ENCODE assay signal across 18 cellular contexts in genomic region chr1:6867688-6868370, GRCh38.
DNase-seq lines count a peak whose midpoint lies in the region; ATAC-seq and TF ChIP-seq lines count a peak whose summit lies in the region.
"Had no signal": no experiment of that assay in that cellular context is flagged by ENCODE, and none has a peak within 500 bp of the region (broad histone marks: within the 10 kb centered on the region; RNA-seq: fewer than 3 reads in every experiment).

No MANE protein-coding gene starts in this region.

- CTCF ChIA-PET in Panc1 (lab: Charles Lee) = interaction anchor here (0.6 kb wide), 2 partner anchors 64 to 96 kb away, joined by 3 to 4 read pairs; no protein-coding TSS in a partner anchor
- CTCF ChIA-PET in activated naive CD4-positive, alpha-beta T cell treated with anti-CD3 and anti-CD28 coated beads, Interleukin-2, amount 10 ng/mL, durations not matched to agents 7 days and 5 days (lab: Charles Lee) = interaction anchor here (0.7 to 1.1 kb wide), 3 partner anchors 22 to 605 kb away, joined by 3 read pairs; no protein-coding TSS in a partner anchor

- H3K4me1 ChIP-seq in Panc1 (ENCODE audit: control insufficient read depth, insufficient read depth, low read length) (peaks cover 19% of the 10 kb centered on the region), foreskin keratinocyte (peaks cover 25% of the 10 kb centered on the region), tibial nerve (peaks cover 0 to 52% (median 24%) of the 10 kb centered on the region in 4 donors)

- H3K27ac ChIP-seq in Panc1 (ENCODE audit: low read length) (no peak overlapping the region), foreskin keratinocyte (peak overlapping the region; percentile 41), tibial nerve (no peak overlapping the region)
- H3K27ac ChIP-seq: lower lobe of right lung had no signal

- H3K4me1 Mint-ChIP-seq in osteocyte (ENCODE audit: unreplicated experiment) = peaks cover 88% of the 10 kb centered on the region
- H3K4me1 Mint-ChIP-seq in activated naive CD4-positive, alpha-beta T cell treated with anti-CD3 and anti-CD28 coated beads, Interleukin-2, amount 10 ng/mL, durations not matched to agents 7 days and 5 days = peaks cover 23% of the 10 kb centered on the region

- intact Hi-C loops in Panc1 (cut with micrococcal nuclease; ENCODE audit: unreplicated experiment) = loop anchor here (10.0 kb wide), 1 partner anchor 63 kb away; no protein-coding TSS in a partner anchor

- peaks cover 5% of the 10 kb centered on the region for H3K36me3 Mint-ChIP-seq in osteocyte (ENCODE audit: unreplicated experiment)
- H3K36me3 Mint-ChIP-seq in activated naive CD4-positive, alpha-beta T cell treated with anti-CD3 and anti-CD28 coated beads, Interleukin-2, amount 10 ng/mL, durations not matched to agents 7 days and 5 days = peaks cover 2% of the 10 kb centered on the region

- H3K36me3 ChIP-seq in Panc1 (ENCODE audit: control insufficient read depth, insufficient read depth, low read length) (no peaks in the 10 kb centered on the region), tibial nerve (peaks cover 0 to 11% (median 0%) of the 10 kb centered on the region in 3 donors)

- ATAC-seq in Panc1 (peak; percentile 70; the same call in 1 of the 2 replicates), foreskin keratinocyte (peak; percentile 25)
- ATAC-seq: activated T-cell treated with anti-CD3 and anti-CD28 coated beads, Interleukin-2, amount 50 U/mL, for 4 hours; lower lobe of right lung; natural killer cell treated with Interleukin-12 subunit alpha and Interleukin-12 subunit beta and Interleukin-15 and Interleukin-18, amount 100 ng/mL, for 72 hours had no signal

- TF ChIP-seq POLR2A in tibial nerve (IDR thresholded peaks at IDR 0.05) = no peak

- in situ Hi-C loops in Panc1 (cut with HindIII; ENCODE audit: low pct_unique_long_range_greater_than_20kb, low sequenced_read_pairs) = no loop called here

- no peaks in the 10 kb centered on the region for H3K9me3 ChIP-seq in Panc1 (ENCODE audit: control insufficient read depth, insufficient read depth, low read depth, low read length)
- H3K9me3 ChIP-seq in tibial nerve = no peaks in the 10 kb centered on the region
- H3K9me3 ChIP-seq: lower lobe of right lung had no signal

- peak overlapping the region; percentile 8 for H3K4me3 Mint-ChIP-seq in osteocyte (ENCODE audit: unreplicated experiment)
- no peak overlapping the region for H3K4me3 Mint-ChIP-seq in activated naive CD4-positive, alpha-beta T cell treated with anti-CD3 and anti-CD28 coated beads, Interleukin-2, amount 10 ng/mL, durations not matched to agents 7 days and 5 days
- H3K4me3 Mint-ChIP-seq: activated naive CD8-positive, alpha-beta T cell treated with anti-CD3 and anti-CD28 coated beads for 36 hours; activated T-cell treated with anti-CD3 and anti-CD28 coated beads, Interleukin-2, amount 50 U/mL, for 4 hours; natural killer cell treated with Interleukin-12 subunit alpha and Interleukin-12 subunit beta and Interleukin-15 and Interleukin-18, amount 100 ng/mL, for 72 hours had no signal

- 80 to 81% methylated on average over 8 of the region's 8 CpGs for WGBS in tibial nerve, 2 donors

- peak overlapping the region; percentile 98 for H3K27ac Mint-ChIP-seq in osteocyte (ENCODE audit: unreplicated experiment)
- no peak overlapping the region for H3K27ac Mint-ChIP-seq in activated naive CD4-positive, alpha-beta T cell treated with anti-CD3 and anti-CD28 coated beads, Interleukin-2, amount 10 ng/mL, durations not matched to agents 7 days and 5 days
- H3K27ac Mint-ChIP-seq: activated naive CD8-positive, alpha-beta T cell treated with anti-CD3 and anti-CD28 coated beads for 36 hours; natural killer cell treated with Interleukin-12 subunit alpha and Interleukin-12 subunit beta and Interleukin-15 and Interleukin-18, amount 100 ng/mL, for 72 hours had no signal

- no peaks in the 10 kb centered on the region for H3K9me3 Mint-ChIP-seq in osteocyte (ENCODE audit: unreplicated experiment)
- no peaks in the 10 kb centered on the region for H3K9me3 Mint-ChIP-seq in activated naive CD4-positive, alpha-beta T cell treated with anti-CD3 and anti-CD28 coated beads, Interleukin-2, amount 10 ng/mL, durations not matched to agents 7 days and 5 days
- H3K9me3 Mint-ChIP-seq: activated naive CD8-positive, alpha-beta T cell treated with anti-CD3 and anti-CD28 coated beads for 36 hours; activated T-cell treated with anti-CD3 and anti-CD28 coated beads, Interleukin-2, amount 50 U/mL, for 4 hours; natural killer cell treated with Interleukin-12 subunit alpha and Interleukin-12 subunit beta and Interleukin-15 and Interleukin-18, amount 100 ng/mL, for 72 hours had no signal

- TF ChIP-seq CTCF in Panc1 (IDR thresholded peaks at IDR 0.05) = peak; percentile 18; the same call in 1 of the 2 replicates
- TF ChIP-seq CTCF in foreskin keratinocyte (conservative IDR thresholded peaks at IDR 0.05) = no peak
- TF ChIP-seq CTCF in osteocyte (IDR thresholded peaks at IDR 0.05) = no peak
- no peak for TF ChIP-seq CTCF in tibial nerve (IDR thresholded peaks at IDR 0.05)

- no peaks in the 10 kb centered on the region for H3K27me3 ChIP-seq in Panc1 (ENCODE audit: control insufficient read depth, insufficient read depth, low read length)
- no peaks in the 10 kb centered on the region for H3K27me3 ChIP-seq in foreskin keratinocyte
- H3K27me3 ChIP-seq in tibial nerve = no peaks in the 10 kb centered on the region

- POLR2A ChIA-PET in Panc1 (lab: Charles Lee) = interaction anchor here (0.6 kb wide), 1 partner anchor 60 kb away, joined by 9 read pairs; no protein-coding TSS in a partner anchor

- H3K27me3 Mint-ChIP-seq in osteocyte (ENCODE audit: unreplicated experiment) = no peaks in the 10 kb centered on the region
- H3K27me3 Mint-ChIP-seq in activated naive CD4-positive, alpha-beta T cell treated with anti-CD3 and anti-CD28 coated beads, Interleukin-2, amount 10 ng/mL, durations not matched to agents 7 days and 5 days = no peaks in the 10 kb centered on the region
- H3K27me3 Mint-ChIP-seq: activated naive CD8-positive, alpha-beta T cell treated with anti-CD3 and anti-CD28 coated beads for 36 hours; natural killer cell treated with Interleukin-12 subunit alpha and Interleukin-12 subunit beta and Interleukin-15 and Interleukin-18, amount 100 ng/mL, for 72 hours had no signal

- no TSS peak for BruUV-seq in Panc1 (replicated peaks; lab: Mats Ljungman, UMichigan)

- H3K4me3 ChIP-seq in Panc1 (ENCODE audit: low read depth in 2 of 2, low read length in 2 of 2) (no peak overlapping the region), tibial nerve (no peak overlapping the region)
- H3K4me3 ChIP-seq: lower lobe of right lung had no signal

- DNase-seq in EL = peak; percentile 30
- no peak for DNase-seq in Panc1 (ENCODE audit: low read depth, low spot score)
- no peak for DNase-seq in foreskin keratinocyte
- no peak for DNase-seq in osteocyte (ENCODE audit: extremely low spot score, unreplicated experiment)
- no peak for DNase-seq in tibial nerve (ENCODE audit: low spot score in 2 of 2)
- no peak for DNase-seq in cerebellar nuclear complex (lab: John Stamatoyannopoulos, UW)
- DNase-seq in activated naive CD4-positive, alpha-beta T cell treated with anti-CD3 and anti-CD28 coated beads, Interleukin-2, amount 10 ng/mL, durations not matched to agents 7 days and 5 days = no peak
- DNase-seq in SW 1271 (lab: John Stamatoyannopoulos, UW) = no peak
- DNase-seq: activated CD4-positive, alpha-beta T cell treated with anti-CD3 and anti-CD28 coated beads, Interleukin-2, amount 50 U/mL, for 4 hours; activated naive CD8-positive, alpha-beta T cell treated with anti-CD3 and anti-CD28 coated beads for 36 hours; activated T-cell treated with anti-CD3 and anti-CD28 coated beads, Interleukin-2, amount 50 U/mL, for 4 hours; COR-L47; effector CD8-positive, alpha-beta T cell; H7; lower lobe of right lung; NCI-H1930; retina had no signal

- TF ChIP-seq EP300 in tibial nerve (IDR thresholded peaks at IDR 0.05) = no peak
